10 cellular contexts compared by ENCODE assay signal in the genomic region with DNA sequence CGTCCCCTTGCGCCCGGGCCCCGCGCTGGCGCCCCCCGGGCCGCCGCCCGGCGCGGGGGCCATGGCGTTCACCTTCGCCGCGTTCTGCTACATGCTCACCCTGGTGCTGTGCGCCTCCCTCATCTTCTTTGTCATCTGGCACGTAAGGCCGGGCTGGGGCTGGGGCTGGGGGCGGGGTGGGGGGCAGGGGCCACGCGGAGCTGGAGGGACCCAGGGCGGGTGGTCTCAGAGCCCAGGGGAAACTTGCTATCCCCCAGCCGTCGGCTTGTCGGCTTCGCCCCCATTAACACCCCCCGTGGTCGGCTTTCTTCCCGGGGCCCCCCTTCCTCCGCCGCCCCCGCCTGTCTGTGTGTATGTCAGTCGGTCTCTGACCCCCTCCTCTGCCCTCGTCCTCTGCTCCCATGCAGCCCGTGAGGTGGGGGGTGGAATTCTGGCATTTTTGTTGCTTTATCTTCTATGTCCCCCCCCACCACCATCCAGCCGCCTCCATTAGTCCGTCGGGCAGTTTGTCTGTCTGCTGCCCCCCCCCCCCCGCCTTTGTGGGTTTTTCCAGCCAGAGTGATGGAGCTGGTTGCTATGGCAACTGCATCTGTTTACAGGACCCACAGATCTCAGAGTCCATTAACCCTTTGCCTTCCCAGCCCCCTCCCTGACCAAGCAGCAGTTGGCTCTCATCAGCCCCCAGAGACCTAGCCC. TPM values are rescaled to one million over a fixed set of nuclear protein-coding genes. Genes with fewer than 3 reads are reported as not detected.
DNase-seq lines count a peak whose midpoint lies in the region; ATAC-seq lines count a peak whose summit lies in the region.
"Had no signal": no experiment of that assay in that cellular context is flagged by ENCODE, and none has a peak within 500 bp of the region (broad histone marks: within the 10 kb centered on the region; RNA-seq: fewer than 3 reads in every experiment).

No MANE protein-coding gene starts in this region.

- peak; percentile 11 for ATAC-seq in activated T-cell treated with anti-CD3 and anti-CD28 coated beads, Interleukin-2, amount 50 U/mL, for 4 hours

- H2AFZ ChIP-seq in GM23248, result no peak overlapping the region

- DNase-seq in AG08396 (ENCODE audit: low spot score) (peak; percentile 60), GM23248 (peak; percentile 59), kidney tubule cell (ENCODE audit: low spot score) (peak; percentile 23), DMS114 treated with DMSO at 0.1 percent for 48 hours (lab: John Stamatoyannopoulos, UW; ENCODE audit: unreplicated experiment) (no peak), NCI-H187 (lab: John Stamatoyannopoulos, UW) (no peak), dedifferentiated amniotic fluid mesenchymal stem cell (ENCODE audit: extremely low spot score) (no peak), NCI-H774 (lab: John Stamatoyannopoulos, UW) (no peak)
- DNase-seq in activated T-cell treated with anti-CD3 and anti-CD28 coated beads, Interleukin-2, amount 50 U/mL, for 4 hours, result no peak
- DNase-seq: NCI-H1436 treated with DMSO at 0.1 percent for 48 hours had no signal

- H3K27ac ChIP-seq in GM23248, result no peak overlapping the region
- H3K27ac ChIP-seq: pancreas had no signal

- H3K79me2 ChIP-seq in GM23248 (ENCODE audit: insufficient read depth), result no peaks in the 10 kb centered on the region

- no peaks in the 10 kb centered on the region for H3K27me3 Mint-ChIP-seq in activated T-cell treated with anti-CD3 and anti-CD28 coated beads, Interleukin-2, amount 50 U/mL, for 4 hours (ENCODE audit: low read depth)

- H3K9me3 Mint-ChIP-seq in activated T-cell treated with anti-CD3 and anti-CD28 coated beads, Interleukin-2, amount 50 U/mL, for 4 hours, result no peaks in the 10 kb centered on the region

- H3K4me3 ChIP-seq in GM23248, result no peak overlapping the region

- no peak overlapping the region for H3K9ac ChIP-seq in GM23248

- peaks cover 7% of the 10 kb centered on the region; the same call in 1 of the 2 replicates for H3K36me3 ChIP-seq in GM23248 (ENCODE audit: low read depth)

- H3K4me2 ChIP-seq in GM23248 (ENCODE audit: unreplicated experiment), result no peak overlapping the region

- no peaks in the 10 kb centered on the region for H4K20me1 ChIP-seq in GM23248 (ENCODE audit: insufficient read depth)

- H3K4me1 ChIP-seq in GM23248 (ENCODE audit: insufficient read depth), result no peaks in the 10 kb centered on the region

- peaks cover 21% of the 10 kb centered on the region for H3F3A ChIP-seq in GM23248 (ENCODE audit: insufficient read depth)

- H3K9me3 ChIP-seq in GM23248 (ENCODE audit: low read depth), result no peaks in the 10 kb centered on the region
- H3K9me3 ChIP-seq: pancreas had no signal

- in situ Hi-C loops in GM23248 (cut with MboI), result no loop called here

- H3K27me3 ChIP-seq in GM23248 (replicated peaks; ENCODE audit: insufficient read depth), result no peaks in the 10 kb centered on the region
- H3K27me3 ChIP-seq: pancreas had no signal

- H3K4me1 Mint-ChIP-seq in activated T-cell treated with anti-CD3 and anti-CD28 coated beads, Interleukin-2, amount 50 U/mL, for 4 hours (ENCODE audit: low read depth), result peaks cover 39% of the 10 kb centered on the region

- H3K4me3 Mint-ChIP-seq in activated T-cell treated with anti-CD3 and anti-CD28 coated beads, Interleukin-2, amount 50 U/mL, for 4 hours, result peak overlapping the region; percentile 64

- no peaks in the 10 kb centered on the region for H3K9me2 ChIP-seq in GM23248 (ENCODE audit: insufficient read depth)

- 0 to 4% methylated on average over 13 to 22 of the region's 40 CpGs for WGBS in GM23248 (ENCODE audit: low coverage in 1 of 2, low lambda C conversion rate in 2 of 2, missing lambda C conversion rate in 2 of 2), 2 experiments

- H3K36me3 Mint-ChIP-seq in activated T-cell treated with anti-CD3 and anti-CD28 coated beads, Interleukin-2, amount 50 U/mL, for 4 hours (ENCODE audit: insufficient read depth), result peaks cover 8% of the 10 kb centered on the region

RNA-seq across cellular contexts. Expression of gene CNIH2, which starts 0.6 kb away (rescaled TPM):
- total RNA-seq in GM23248 (2014; rRNA removed; shearing (Covaris generic)), result 1.4 TPM in 1 of 2 replicates, not detected in the other
- 0.39 and 0.50 TPM in 2 replicates for polyA plus RNA-seq in GM23248 (2016; fragmentation: Nextera tagmentation; extraction: Ambion mirVana)
- 1 to 10 TPM; 1.4 to 1.8 (median 1.7) TPM for total RNA-seq in activated T-cell treated with anti-CD3 and anti-CD28 coated beads, Interleukin-2, amount 50 U/mL, for 4 hours

RNA-seq across cellular contexts. Expression of gene RAB1B, which starts 10.1 kb away (rescaled TPM):
- 146 and 151 TPM in 2 replicates for total RNA-seq in GM23248 (2014; rRNA removed; shearing (Covaris generic))
- polyA plus RNA-seq in GM23248 (2016; fragmentation: Nextera tagmentation; extraction: Ambion mirVana), result 86.7 and 92.1 TPM in 2 replicates
- total RNA-seq in activated T-cell treated with anti-CD3 and anti-CD28 coated beads, Interleukin-2, amount 50 U/mL, for 4 hours, result 100 to 1,000 TPM; 118 to 125 (median 120) TPM

RNA-seq across cellular contexts. Expression of gene YIF1A, which starts 10.4 kb away (rescaled TPM):
- 193 and 222 TPM in 2 replicates for total RNA-seq in GM23248 (2014; rRNA removed; shearing (Covaris generic))
- polyA plus RNA-seq in GM23248 (2016; fragmentation: Nextera tagmentation; extraction: Ambion mirVana), result 259 and 284 TPM in 2 replicates
- total RNA-seq in activated T-cell treated with anti-CD3 and anti-CD28 coated beads, Interleukin-2, amount 50 U/mL, for 4 hours, result 100 to 1,000 TPM; 154 to 170 (median 159) TPM

RNA-seq across cellular contexts. Expression of gene TMEM151A, which starts 13.2 kb away (rescaled TPM):
- total RNA-seq in GM23248 (2014; rRNA removed; shearing (Covaris generic)), result 0.54 TPM in 1 of 2 replicates, not detected in the other
- 0.19 and 0.33 TPM in 2 replicates for polyA plus RNA-seq in GM23248 (2016; fragmentation: Nextera tagmentation; extraction: Ambion mirVana)
- under 1 TPM in 1 of 3 donors, not detected in 2; 0.11 TPM for total RNA-seq in activated T-cell treated with anti-CD3 and anti-CD28 coated beads, Interleukin-2, amount 50 U/mL, for 4 hours

RNA-seq across cellular contexts. Expression of gene KLC2, which starts 21.0 kb away (rescaled TPM):
- 21.9 and 25.5 TPM in 2 replicates for total RNA-seq in GM23248 (2014; rRNA removed; shearing (Covaris generic))
- polyA plus RNA-seq in GM23248 (2016; fragmentation: Nextera tagmentation; extraction: Ambion mirVana), result 17.1 and 19.7 TPM in 2 replicates
- total RNA-seq in activated T-cell treated with anti-CD3 and anti-CD28 coated beads, Interleukin-2, amount 50 U/mL, for 4 hours, result 10 to 100 TPM; 86.3 to 92.2 (median 89.2) TPM

Comparison
In these comparisons a context has a peak if more than half of its experiments do, and no peak if none do; other contexts are left out.
1. DNase-seq: peak in AG08396 (single experiment), GM23248 (single experiment) and kidney tubule cell (single experiment); none in activated T-cell treated with anti-CD3 and anti-CD28 coated beads, Interleukin-2, amount 50 U/mL, for 4 hours (single experiment), DMS114 treated with DMSO at 0.1 percent for 48 hours (single experiment), NCI-H187 (0 of 2), dedifferentiated amniotic fluid mesenchymal stem cell (single experiment) and NCI-H774 (single experiment).